In the genomic region with DNA sequence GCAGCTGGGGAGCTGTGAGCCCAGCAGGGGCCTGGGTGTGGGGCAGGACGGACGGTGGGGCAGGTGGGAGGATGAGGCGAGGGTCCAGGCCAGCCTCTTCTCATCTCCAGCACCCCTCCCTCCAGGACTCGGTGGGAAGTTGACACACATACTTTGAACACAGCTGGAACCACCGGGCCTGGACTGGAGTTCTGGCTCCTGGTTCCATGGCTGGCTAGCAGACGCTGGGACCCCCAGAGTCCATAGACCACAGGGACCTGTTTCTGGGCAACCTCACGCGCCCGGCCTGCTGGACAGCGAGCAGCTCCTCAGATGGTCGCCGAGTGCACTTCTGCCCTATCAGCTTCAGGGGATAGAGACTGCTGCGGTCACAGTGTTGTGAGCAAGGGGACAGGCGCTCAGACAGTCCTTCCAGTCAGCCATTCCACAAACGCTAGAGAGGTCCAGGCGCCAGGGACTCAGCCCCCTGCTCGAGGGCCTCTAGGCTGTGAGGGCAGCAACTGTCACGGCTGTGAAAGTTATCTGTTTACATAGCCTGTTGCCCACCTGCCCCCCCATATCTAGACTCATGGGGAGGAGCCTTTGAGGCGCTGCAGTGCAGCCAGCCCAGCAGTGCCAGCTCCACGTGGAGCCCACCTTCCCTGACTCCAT, we compare ENCODE assay signal across 22 cellular contexts. TPM values are rescaled to one million over a fixed set of nuclear protein-coding genes. Genes with fewer than 3 reads are reported as not detected.
DNase-seq lines count a peak whose midpoint lies in the region; ATAC-seq and TF ChIP-seq lines count a peak whose summit lies in the region.
"Had no signal": no experiment of that assay in that cellular context is flagged by ENCODE, and none has a peak within 500 bp of the region (broad histone marks: within the 10 kb centered on the region; RNA-seq: fewer than 3 reads in every experiment).

No MANE protein-coding gene starts in this region.

- peaks cover 64% of the 10 kb centered on the region for H3K36me3 Mint-ChIP-seq in activated T-cell treated with anti-CD3 and anti-CD28 coated beads, Interleukin-2, amount 50 U/mL, for 24 hours (ENCODE audit: low read depth)
- no peaks in the 10 kb centered on the region for H3K36me3 Mint-ChIP-seq in glutamatergic neuron (ENCODE audit: unreplicated experiment)
- peaks cover 41% of the 10 kb centered on the region for H3K36me3 Mint-ChIP-seq in stimulated activated effector memory CD8-positive, alpha-beta T cell treated with anti-CD3 and anti-CD28 coated beads, Interleukin-12 subunit alpha, Interleukin-12 subunit beta, amount 100 ng/mL, for 72 hours
- peaks cover 0 to 32% (median 3%) of the 10 kb centered on the region in 3 donors for H3K36me3 Mint-ChIP-seq in naive thymus-derived CD8-positive, alpha-beta T cell

- H3K4me1 Mint-ChIP-seq in activated T-cell treated with anti-CD3 and anti-CD28 coated beads, Interleukin-2, amount 50 U/mL, for 24 hours (ENCODE audit: low read depth): no peaks in the 10 kb centered on the region
- peaks cover 15% of the 10 kb centered on the region for H3K4me1 Mint-ChIP-seq in glutamatergic neuron (ENCODE audit: low read depth, unreplicated experiment)
- peaks cover 6% of the 10 kb centered on the region for H3K4me1 Mint-ChIP-seq in stimulated activated effector memory CD8-positive, alpha-beta T cell treated with anti-CD3 and anti-CD28 coated beads, Interleukin-12 subunit alpha, Interleukin-12 subunit beta, amount 100 ng/mL, for 72 hours
- H3K4me1 Mint-ChIP-seq in naive thymus-derived CD8-positive, alpha-beta T cell: peaks cover 0 to 10% (median 3%) of the 10 kb centered on the region in 4 donors

- POLR2A ChIA-PET in naive thymus-derived CD8-positive, alpha-beta T cell (lab: Charles Lee): interaction anchor here (0.8 kb wide), 1 partner anchor 11 kb away, joined by 6 read pairs; no protein-coding TSS in a partner anchor

- peak overlapping the region; percentile 89 for H3K4me2 ChIP-seq in Karpas-422 (ENCODE audit: low read depth, low read length, poor library complexity, severe bottlenecking)

- H3K27ac Mint-ChIP-seq in activated T-cell treated with anti-CD3 and anti-CD28 coated beads, Interleukin-2, amount 50 U/mL, for 24 hours: peak overlapping the region; percentile 75
- H3K27ac Mint-ChIP-seq in glutamatergic neuron (ENCODE audit: unreplicated experiment): peak overlapping the region; percentile 15
- peak overlapping the region; percentile 21 for H3K27ac Mint-ChIP-seq in stimulated activated effector memory CD8-positive, alpha-beta T cell treated with anti-CD3 and anti-CD28 coated beads, Interleukin-12 subunit alpha, Interleukin-12 subunit beta, amount 100 ng/mL, for 72 hours
- H3K27ac Mint-ChIP-seq in naive thymus-derived CD8-positive, alpha-beta T cell: peak overlapping the region in 5 of 10 donors; percentile 1 to 90 (median 35)

- no peak for ATAC-seq in stimulated activated effector memory CD8-positive, alpha-beta T cell treated with anti-CD3 and anti-CD28 coated beads, Interleukin-12 subunit alpha, Interleukin-12 subunit beta, amount 100 ng/mL, for 72 hours
- no peak for ATAC-seq in HG03097 (IDR thresholded peaks at IDR 0.05; ENCODE audit: low FRiP score, unreplicated experiment)
- no peak for ATAC-seq in naive thymus-derived CD8-positive, alpha-beta T cell
- ATAC-seq: sciatic nerve had no signal

- H3K27ac ChIP-seq in Karpas-422 (ENCODE audit: low read length): peak overlapping the region; percentile 98
- no peak overlapping the region for H3K27ac ChIP-seq in adrenal gland
- H3K27ac ChIP-seq: breast epithelium, epithelial cell of prostate, HL-60, testis had no signal

- H3K27me3 ChIP-seq in Karpas-422 (ENCODE audit: low read length) (no peaks in the 10 kb centered on the region), adrenal gland (no peaks in the 10 kb centered on the region)
- H3K27me3 ChIP-seq: breast epithelium, MG63, testis had no signal

- no peak for TF ChIP-seq POLR2A in adrenal gland (IDR thresholded peaks at IDR 0.05)

- no peaks in the 10 kb centered on the region for H3K9me3 Mint-ChIP-seq in activated T-cell treated with anti-CD3 and anti-CD28 coated beads, Interleukin-2, amount 50 U/mL, for 24 hours
- peaks cover 2% of the 10 kb centered on the region for H3K9me3 Mint-ChIP-seq in glutamatergic neuron (ENCODE audit: unreplicated experiment)
- H3K9me3 Mint-ChIP-seq in stimulated activated effector memory CD8-positive, alpha-beta T cell treated with anti-CD3 and anti-CD28 coated beads, Interleukin-12 subunit alpha, Interleukin-12 subunit beta, amount 100 ng/mL, for 72 hours: no peaks in the 10 kb centered on the region
- no peaks in the 10 kb centered on the region for H3K9me3 Mint-ChIP-seq in naive thymus-derived CD8-positive, alpha-beta T cell
- H3K9me3 Mint-ChIP-seq: CD4-positive, CD25-positive, alpha-beta regulatory T cell; IgD-negative memory B cell had no signal

- no peak overlapping the region for H2AFZ ChIP-seq in Karpas-422 (ENCODE audit: low read length)

- H3K9me3 ChIP-seq in Karpas-422 (ENCODE audit: low read length) (no peaks in the 10 kb centered on the region), adrenal gland (replicated peaks in 1 of 3) (no peaks in the 10 kb centered on the region)
- H3K9me3 ChIP-seq: breast epithelium, MG63, testis had no signal

- H3K4me3 Mint-ChIP-seq in activated T-cell treated with anti-CD3 and anti-CD28 coated beads, Interleukin-2, amount 50 U/mL, for 24 hours: no peak overlapping the region
- H3K4me3 Mint-ChIP-seq in glutamatergic neuron (ENCODE audit: unreplicated experiment): no peak overlapping the region
- H3K4me3 Mint-ChIP-seq in stimulated activated effector memory CD8-positive, alpha-beta T cell treated with anti-CD3 and anti-CD28 coated beads, Interleukin-12 subunit alpha, Interleukin-12 subunit beta, amount 100 ng/mL, for 72 hours: no peak overlapping the region
- no peak overlapping the region for H3K4me3 Mint-ChIP-seq in naive thymus-derived CD8-positive, alpha-beta T cell
- H3K4me3 Mint-ChIP-seq: CD4-positive, CD25-positive, alpha-beta regulatory T cell had no signal

- H3K9ac ChIP-seq in Karpas-422 (ENCODE audit: low read length): peak overlapping the region; percentile 74

- H4K20me1 ChIP-seq in Karpas-422 (ENCODE audit: insufficient read depth, low read depth, low read length): no peaks in the 10 kb centered on the region

- TF ChIP-seq CTCF in glutamatergic neuron (IDR thresholded peaks at IDR 0.05; ENCODE audit: partially characterized antibody, unreplicated experiment): no peak
- no peak for TF ChIP-seq CTCF in adrenal gland (IDR thresholded peaks at IDR 0.05)

- H3K4me3 ChIP-seq in Karpas-422 (ENCODE audit: low read length) (peak overlapping the region; percentile 24; the same call in 1 of the 2 replicates), adrenal gland (no peak overlapping the region)
- H3K4me3 ChIP-seq: breast epithelium, MG63, testis had no signal

- intact Hi-C loops in adrenal gland (cut with DNase I): no loop called here

- H3K27me3 Mint-ChIP-seq in activated T-cell treated with anti-CD3 and anti-CD28 coated beads, Interleukin-2, amount 50 U/mL, for 24 hours: no peaks in the 10 kb centered on the region
- H3K27me3 Mint-ChIP-seq in glutamatergic neuron (ENCODE audit: unreplicated experiment): peaks cover 7% of the 10 kb centered on the region
- H3K27me3 Mint-ChIP-seq in naive thymus-derived CD8-positive, alpha-beta T cell: no peaks in the 10 kb centered on the region
- H3K27me3 Mint-ChIP-seq: CD4-positive, CD25-positive, alpha-beta regulatory T cell; IgD-negative memory B cell had no signal

- H3K36me3 ChIP-seq in Karpas-422 (ENCODE audit: insufficient read depth, low read length) (peaks cover 9% of the 10 kb centered on the region), adrenal gland (replicated peaks in 1 of 2) (peaks cover 0 to 24% of the 10 kb centered on the region in 2 donors)
- H3K36me3 ChIP-seq: breast epithelium had no signal

- H3K4me1 ChIP-seq in Karpas-422 (ENCODE audit: low read length) (peaks cover 43% of the 10 kb centered on the region), adrenal gland (replicated peaks in 1 of 2) (no peaks in the 10 kb centered on the region)
- H3K4me1 ChIP-seq: breast epithelium, testis had no signal

- 79 to 84% (median 82%) methylated on average over 8 to 20 of the region's 20 CpGs for WGBS in adrenal gland, 4 donors

- peaks cover 7% of the 10 kb centered on the region for H3K79me2 ChIP-seq in Karpas-422 (ENCODE audit: low read length)

- DNase-seq in activated T-cell treated with anti-CD3 and anti-CD28 coated beads, Interleukin-2, amount 50 U/mL, for 24 hours: no peak
- no peak for DNase-seq in activated T-cell treated with anti-CD3 and anti-CD28 coated beads, Interleukin-2, amount 50 U/mL, for 48 hours
- DNase-seq in Karpas-422 (peak; percentile 56), glutamatergic neuron (no peak), adrenal gland (no peak)
- no peak for DNase-seq in stimulated activated effector memory CD8-positive, alpha-beta T cell treated with anti-CD3 and anti-CD28 coated beads, Interleukin-12 subunit alpha, Interleukin-12 subunit beta, amount 100 ng/mL, for 72 hours (ENCODE audit: low spot score in 2 of 2)
- no peak for DNase-seq in naive thymus-derived CD8-positive, alpha-beta T cell
- DNase-seq: ACHN; activated CD4-positive, CD25-positive, alpha-beta regulatory T cell treated with anti-CD3 and anti-CD28 coated beads, Interleukin-2, amount 50 U/mL, for 72 hours; CD4-positive, CD25-positive, alpha-beta regulatory T cell; DMS53; foreskin fibroblast; hippocampal formation; MG63; NCI-H1436 treated with DMSO at 0.1 percent for 48 hours; testis had no signal

- no peaks in the 10 kb centered on the region for H3K9me2 ChIP-seq in Karpas-422 (replicated peaks; ENCODE audit: insufficient read depth, low read length)

RNA-seq across cellular contexts. Expression of gene TCHP, which starts 25.2 kb away (rescaled TPM):
- 11.8 and 17.0 TPM in 2 replicates for total RNA-seq in Karpas-422 (2014; rRNA removed; shearing (Covaris generic); ENCODE audit: low replicate concordance)
- 31.7 TPM for total RNA-seq in glutamatergic neuron (ENCODE audit: unreplicated experiment)
- total RNA-seq in adrenal gland: 10 to 100 TPM in 4 of 8 donors, 1 to 10 TPM in 4; 8.8 to 18.7 (median 12.4) TPM
- polyA plus RNA-seq in adrenal gland: 10 to 100 TPM in 2 of 3 donors, 1 to 10 TPM in 1; 8.3 to 21.1 (median 11.3) TPM
- 10 to 100 TPM; 36.8 to 39.1 TPM for total RNA-seq in naive thymus-derived CD8-positive, alpha-beta T cell
- polyA plus RNA-seq in naive thymus-derived CD8-positive, alpha-beta T cell: 10 to 100 TPM in 1 of 3 donors, 1 to 10 TPM in 2; 6.7 to 11.1 (median 8.6) TPM

RNA-seq across cellular contexts. Expression of gene GLTP, which starts 45.0 kb away (rescaled TPM):
- 26.5 and 29.5 TPM in 2 replicates for total RNA-seq in Karpas-422 (2014; rRNA removed; shearing (Covaris generic); ENCODE audit: low replicate concordance)
- total RNA-seq in glutamatergic neuron (ENCODE audit: unreplicated experiment) (22.6 TPM), adrenal gland (10 to 100 TPM; 29.7 to 58.8 (median 38.4) TPM)
- 10 to 100 TPM; 24.5 to 38.6 (median 27.4) TPM for polyA plus RNA-seq in adrenal gland
- total RNA-seq in naive thymus-derived CD8-positive, alpha-beta T cell: 10 to 100 TPM; 21.2 to 21.8 TPM
- 10 to 100 TPM; 29.7 to 41.7 (median 41.1) TPM for polyA plus RNA-seq in naive thymus-derived CD8-positive, alpha-beta T cell
